Comparison of ENCODE assay signal across 16 cellular contexts in genomic region chr18:78913830-78914585, GRCh38.
DNase-seq lines count a peak whose midpoint lies in the region; ATAC-seq and TF ChIP-seq lines count a peak whose summit lies in the region.
"Had no signal": no experiment of that assay in that cellular context is flagged by ENCODE, and none has a peak within 500 bp of the region (broad histone marks: within the 10 kb centered on the region; RNA-seq: fewer than 3 reads in every experiment).

No MANE protein-coding gene starts in this region.

- no peaks in the 10 kb centered on the region for H3K9me2 ChIP-seq in GM23338 (ENCODE audit: insufficient read depth)

- no peak overlapping the region for H3K4me3 ChIP-seq in GM23338
- no peak overlapping the region for H3K4me3 ChIP-seq in endodermal cell (ENCODE audit: low read length)
- H3K4me3 ChIP-seq: GM12878 had no signal

- no peaks in the 10 kb centered on the region for H3F3A ChIP-seq in GM23338 (replicated peaks; ENCODE audit: low read depth)

- DNase-seq in GM23338 (ENCODE audit: low spot score) (no peak), NCI-H146 treated with DMSO at 0.1 percent for 48 hours (lab: John Stamatoyannopoulos, UW; ENCODE audit: unreplicated experiment) (peak; percentile 79), endodermal cell (peak; percentile 43), posterior vena cava (ENCODE audit: low spot score) (peak; percentile 70), DMS79 treated with DMSO at 0.1 percent for 48 hours (lab: John Stamatoyannopoulos, UW) (no peak), UCSD-AML1 (lab: John Stamatoyannopoulos, UW; ENCODE audit: unreplicated experiment) (no peak), medulla oblongata (ENCODE audit: extremely low spot score) (no peak)
- DNase-seq: BE2C; CD4-positive, alpha-beta memory T cell; MV-4-11; NCI-H1436 treated with DMSO at 0.1 percent for 48 hours; NCI-H2171; NCI-H524 had no signal

- intact Hi-C loops in posterior vena cava (cut with DNase I) = no loop called here

- TF ChIP-seq CTCF in GM23338 (conservative IDR thresholded peaks at IDR 0.05; ENCODE audit: low read depth in 2 of 2) (no peak), endodermal cell (conservative IDR thresholded peaks at IDR 0.05) (no peak)

- no peak overlapping the region for H3K9ac ChIP-seq in endodermal cell (ENCODE audit: extremely low read depth, low read length, poor library complexity, severe bottlenecking)

- H3K4me2 ChIP-seq in GM23338 = no peak overlapping the region

- no peak for ATAC-seq in GM23338
- ATAC-seq in HG02870 (IDR thresholded peaks at IDR 0.05; ENCODE audit: unreplicated experiment) = no peak
- ATAC-seq: GM12878 had no signal

- H3K36me3 Mint-ChIP-seq in GM23338 (ENCODE audit: low read depth) (peaks cover 19% of the 10 kb centered on the region), endodermal cell (ENCODE audit: low read depth) (no peaks in the 10 kb centered on the region)
- H3K36me3 Mint-ChIP-seq: CD4-positive, alpha-beta memory T cell had no signal

- H3K4me1 Mint-ChIP-seq in GM23338 (no peaks in the 10 kb centered on the region), endodermal cell (no peaks in the 10 kb centered on the region)
- H3K4me1 Mint-ChIP-seq: CD4-positive, alpha-beta memory T cell; IgD-negative memory B cell had no signal

- no peaks in the 10 kb centered on the region for H4K20me1 ChIP-seq in GM23338 (replicated peaks; ENCODE audit: insufficient read depth)

- 93 to 96% methylated on average over 28 to 40 of the region's 40 CpGs for WGBS in endodermal cell (ENCODE audit: insufficient coverage in 1 of 2, insufficient read length in 1 of 2), 2 experiments

- no peak overlapping the region for H3K27ac Mint-ChIP-seq in GM23338
- no peak overlapping the region for H3K27ac Mint-ChIP-seq in endodermal cell
- H3K27ac Mint-ChIP-seq: CD4-positive, alpha-beta memory T cell; IgD-negative memory B cell had no signal

- peaks cover 3% of the 10 kb centered on the region for H3K27me3 Mint-ChIP-seq in GM23338 (ENCODE audit: insufficient read depth, low read depth, poor library complexity)
- peaks cover 2% of the 10 kb centered on the region for H3K27me3 Mint-ChIP-seq in endodermal cell (ENCODE audit: insufficient read depth)
- H3K27me3 Mint-ChIP-seq: IgD-negative memory B cell had no signal

- peaks cover 69% of the 10 kb centered on the region for H3K9me3 Mint-ChIP-seq in GM23338
- H3K9me3 Mint-ChIP-seq in endodermal cell = peaks cover 3% of the 10 kb centered on the region

- H3K27me3 ChIP-seq in GM23338 (ENCODE audit: insufficient read depth) (no peaks in the 10 kb centered on the region), endodermal cell (ENCODE audit: control insufficient read depth, insufficient read depth, low read length, poor library complexity, severe bottlenecking) (no peaks in the 10 kb centered on the region)
- H3K27me3 ChIP-seq: BE2C had no signal

- H3K36me3 ChIP-seq in GM23338 (ENCODE audit: insufficient read depth) = no peaks in the 10 kb centered on the region
- H3K36me3 ChIP-seq in endodermal cell (ENCODE audit: control insufficient read depth, insufficient read depth, low read length) = no peaks in the 10 kb centered on the region
- H3K36me3 ChIP-seq: BE2C had no signal

- no peaks in the 10 kb centered on the region for H3K79me2 ChIP-seq in GM23338 (replicated peaks; ENCODE audit: insufficient read depth)

- no peaks in the 10 kb centered on the region for H3K9me3 ChIP-seq in endodermal cell (ENCODE audit: control insufficient read depth, low read length)
- H3K9me3 ChIP-seq: BE2C had no signal

- H3K4me3 Mint-ChIP-seq in GM23338 = no peak overlapping the region
- no peak overlapping the region for H3K4me3 Mint-ChIP-seq in endodermal cell
- H3K4me3 Mint-ChIP-seq: CD4-positive, alpha-beta memory T cell; IgD-negative memory B cell had no signal

- H2AFZ ChIP-seq in GM23338 = peak overlapping the region; percentile 52; the same call in 1 of the 2 replicates

- H3K4me1 ChIP-seq in GM23338 (ENCODE audit: insufficient read depth) = no peaks in the 10 kb centered on the region
- H3K4me1 ChIP-seq in endodermal cell (ENCODE audit: control insufficient read depth, insufficient read depth, low read length) = no peaks in the 10 kb centered on the region
- H3K4me1 ChIP-seq: BE2C had no signal

- H3K27ac ChIP-seq in GM23338 (ENCODE audit: low read depth) (no peak overlapping the region), endodermal cell (ENCODE audit: low read depth, low read length) (no peak overlapping the region)

TF ChIP-seq in GM23338, 12 proteins besides CTCF, POLR2A, EP300 and RAD21 (continues in another document):
- TF ChIP-seq STAT1 (IDR thresholded peaks at IDR 0.05; ENCODE audit: unreplicated experiment) = no peak
- TF ChIP-seq ETS1 (IDR thresholded peaks at IDR 0.05) = no peak
- no peak for TF ChIP-seq CREB1 (CRISPR knock-in tag; IDR thresholded peaks at IDR 0.05; ENCODE audit: low read depth)
- TF ChIP-seq EZH2 (IDR thresholded peaks at IDR 0.05; ENCODE audit: low read depth, unreplicated experiment) = no peak
- TF ChIP-seq POLR2AphosphoS5 (IDR thresholded peaks at IDR 0.05; ENCODE audit: low read depth) = no peak
- TF ChIP-seq JUNB (IDR thresholded peaks at IDR 0.05; ENCODE audit: unreplicated experiment) = no peak
- TF ChIP-seq ZNF462 (CRISPR knock-in tag; IDR thresholded peaks at IDR 0.05) = no peak
- no peak for TF ChIP-seq ZNF331 (CRISPR knock-in tag; IDR thresholded peaks at IDR 0.05; ENCODE audit: low read depth)
- TF ChIP-seq EZH2phosphoT487 (IDR thresholded peaks at IDR 0.05; ENCODE audit: unreplicated experiment) = no peak

Comparison
In these comparisons a context has a peak if more than half of its experiments do, and no peak if none do; other contexts are left out.
1. DNase-seq: peak in NCI-H146 treated with DMSO at 0.1 percent for 48 hours (single experiment), endodermal cell (single experiment) and posterior vena cava (single experiment); none in GM23338 (single experiment), DMS79 treated with DMSO at 0.1 percent for 48 hours (single experiment), UCSD-AML1 (single experiment) and medulla oblongata (single experiment).